Comparison of ENCODE assay signal across 1 cellular context in the genomic region with DNA sequence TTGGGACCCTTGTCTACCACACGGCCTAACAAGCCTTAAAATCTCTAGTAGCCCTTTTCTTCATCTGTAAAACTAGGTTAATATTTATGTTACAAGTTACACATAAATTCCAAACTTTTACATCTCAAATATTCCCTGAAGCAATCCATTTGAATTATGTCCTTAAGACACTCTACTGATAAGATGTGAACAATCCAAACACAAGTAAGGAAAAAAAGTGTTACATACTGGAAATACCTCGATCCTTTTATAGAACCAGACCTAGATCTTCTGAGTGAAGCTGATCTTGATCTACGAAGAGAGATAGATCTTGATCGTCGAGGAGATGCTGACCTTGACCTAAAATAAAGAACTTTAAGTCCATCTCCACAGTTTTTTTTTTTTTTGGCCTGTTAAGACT.
A peak's percentile ranks its signal among the peaks of the same experiment; 100 is the strongest.
TF ChIP-seq lines count a peak whose summit lies in the region.

No MANE protein-coding gene starts in this region.

TF ChIP-seq in K562, 482 proteins besides CTCF, POLR2A, EP300 and RAD21:
- TF ChIP-seq KDM5B (IDR thresholded peaks at IDR 0.05; ENCODE audit: insufficient replicate concordance, low read depth, low read length): peak; percentile 30
- TF ChIP-seq CREBBP (IDR thresholded peaks at IDR 0.05; ENCODE audit: low read depth, low read length): no peak
- peak; percentile 23; the same call in 1 of the 2 replicates for TF ChIP-seq SUPT5H (IDR thresholded peaks at IDR 0.05)
TF ChIP-seq in K562: peak in this region for 2.
